ENCODE assay signal across 8 cellular contexts in the genomic region with DNA sequence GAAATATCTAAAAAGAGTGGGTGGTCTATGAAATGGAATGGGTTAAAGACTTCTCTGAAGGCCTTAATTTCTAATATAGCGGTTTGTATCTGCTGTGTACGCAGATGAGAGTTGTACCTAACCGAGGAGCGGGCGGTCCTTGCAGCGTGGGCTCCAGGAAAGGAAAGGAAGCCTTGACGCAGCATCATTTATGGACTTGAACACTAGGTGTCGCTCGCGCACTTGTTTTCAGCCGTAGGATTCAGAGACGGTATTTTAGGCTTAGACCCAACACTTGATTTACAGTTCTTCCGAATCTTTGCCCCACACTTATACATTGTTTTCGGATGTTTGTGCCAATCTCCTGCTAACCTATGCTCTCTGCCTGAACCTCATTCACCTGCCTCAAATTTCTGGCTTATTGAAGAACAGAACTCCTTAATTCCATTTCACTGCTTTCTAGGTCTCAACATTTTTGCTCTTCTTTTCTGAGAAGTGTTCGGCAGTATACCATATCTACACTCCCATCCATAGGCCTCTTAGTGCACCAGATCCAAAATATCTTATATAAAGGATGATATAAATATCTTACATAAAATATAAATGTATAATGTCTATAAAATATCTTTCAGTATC. TPM values are rescaled to one million over a fixed set of nuclear protein-coding genes. Genes with fewer than 3 reads are reported as not detected.
A peak's percentile ranks its signal among the peaks of the same experiment; 100 is the strongest.
DNase-seq lines count a peak whose midpoint lies in the region; ATAC-seq, FAIRE-seq and TF ChIP-seq lines count a peak whose summit lies in the region.

No MANE protein-coding gene starts in this region.

- H3K4me3 ChIP-seq in choroid plexus epithelial cell (ENCODE audit: low read depth, low read length) (no peak overlapping the region), liver (ENCODE audit: low read depth in 1 of 3, low read length in 3 of 3) (no peak overlapping the region)

- no peaks in the 10 kb centered on the region for H3K36me3 ChIP-seq in liver (ENCODE audit: control insufficient read depth in 4 of 4, insufficient read depth in 3 of 4, low read depth in 1 of 4, low read length in 3 of 4)

- H3K27me3 ChIP-seq in liver (ENCODE audit: control insufficient read depth in 4 of 4, insufficient read depth in 4 of 4, low read length in 3 of 4) = no peaks in the 10 kb centered on the region

- H3K27ac ChIP-seq in liver (ENCODE audit: low read depth in 1 of 2, low read length in 2 of 2) = no peak overlapping the region

- TF ChIP-seq CTCF in choroid plexus epithelial cell (conservative IDR thresholded peaks at IDR 0.05; ENCODE audit: low read depth, low read length) (peak; percentile 88), liver (IDR thresholded peaks at IDR 0.05; ENCODE audit: low read depth, low read length, missing input control) (peak; percentile 71)

- no peaks in the 10 kb centered on the region for H3K4me1 ChIP-seq in liver (ENCODE audit: control insufficient read depth in 4 of 4, insufficient read depth in 4 of 4, low read length in 3 of 4)

- FAIRE-seq in GM19239 (lab: Jason Lieb, UNC) = peak; percentile 96

- H3K9ac ChIP-seq in liver (ENCODE audit: low read depth in 1 of 2, low read length in 2 of 2) = no peak overlapping the region

- TF ChIP-seq RAD21 in liver (IDR thresholded peaks at IDR 0.05) = peak; percentile 82 to 91

- peak in 10 of 14 donors; percentile 3 to 45 (median 31) for DNase-seq in C1 segment of cervical spinal cord (lab: John Stamatoyannopoulos, UW)
- DNase-seq in GM19239 (ENCODE audit: insufficient read length, low spot score) = peak; percentile 46
- peak; percentile 66 for DNase-seq in NCI-H460 (ENCODE audit: extremely low read depth, low read depth)
- peak; percentile 52 to 61 for DNase-seq in activated CD4-positive, alpha-beta T cell treated with anti-CD3 and anti-CD28 coated beads for 24 hours (ENCODE audit: low read depth in 2 of 2)
- DNase-seq in choroid plexus epithelial cell (ENCODE audit: low read depth) = peak; percentile 88
- peak; percentile 38 to 66 (median 44) for DNase-seq in stimulated activated CD4-positive, alpha-beta T cell treated with anti-CD3 and anti-CD28 coated beads, TNF-alpha, amount 100 ng/mL, for 24 hours (ENCODE audit: low read depth in 3 of 3)

- WGBS in liver = 7% methylated on average over 15 of the region's 15 CpGs

- H3K9me3 ChIP-seq in liver (ENCODE audit: control insufficient read depth in 4 of 4, low read length in 3 of 4) = peaks cover 0 to 5% (median 0%) of the 10 kb centered on the region in 4 donors

- peak; percentile 98 for ATAC-seq in HG03354 (IDR thresholded peaks at IDR 0.05; ENCODE audit: poor library complexity, severe bottlenecking, unreplicated experiment)

TF ChIP-seq in liver, 16 proteins besides CTCF, POLR2A, EP300 and RAD21:
- no peak for TF ChIP-seq YY1 (IDR thresholded peaks at IDR 0.05)
- TF ChIP-seq GABPA (IDR thresholded peaks at IDR 0.05 in 1 of 2, conservative IDR thresholded peaks at IDR 0.05 in 1 of 2) = no peak
- TF ChIP-seq, protein P1, sequence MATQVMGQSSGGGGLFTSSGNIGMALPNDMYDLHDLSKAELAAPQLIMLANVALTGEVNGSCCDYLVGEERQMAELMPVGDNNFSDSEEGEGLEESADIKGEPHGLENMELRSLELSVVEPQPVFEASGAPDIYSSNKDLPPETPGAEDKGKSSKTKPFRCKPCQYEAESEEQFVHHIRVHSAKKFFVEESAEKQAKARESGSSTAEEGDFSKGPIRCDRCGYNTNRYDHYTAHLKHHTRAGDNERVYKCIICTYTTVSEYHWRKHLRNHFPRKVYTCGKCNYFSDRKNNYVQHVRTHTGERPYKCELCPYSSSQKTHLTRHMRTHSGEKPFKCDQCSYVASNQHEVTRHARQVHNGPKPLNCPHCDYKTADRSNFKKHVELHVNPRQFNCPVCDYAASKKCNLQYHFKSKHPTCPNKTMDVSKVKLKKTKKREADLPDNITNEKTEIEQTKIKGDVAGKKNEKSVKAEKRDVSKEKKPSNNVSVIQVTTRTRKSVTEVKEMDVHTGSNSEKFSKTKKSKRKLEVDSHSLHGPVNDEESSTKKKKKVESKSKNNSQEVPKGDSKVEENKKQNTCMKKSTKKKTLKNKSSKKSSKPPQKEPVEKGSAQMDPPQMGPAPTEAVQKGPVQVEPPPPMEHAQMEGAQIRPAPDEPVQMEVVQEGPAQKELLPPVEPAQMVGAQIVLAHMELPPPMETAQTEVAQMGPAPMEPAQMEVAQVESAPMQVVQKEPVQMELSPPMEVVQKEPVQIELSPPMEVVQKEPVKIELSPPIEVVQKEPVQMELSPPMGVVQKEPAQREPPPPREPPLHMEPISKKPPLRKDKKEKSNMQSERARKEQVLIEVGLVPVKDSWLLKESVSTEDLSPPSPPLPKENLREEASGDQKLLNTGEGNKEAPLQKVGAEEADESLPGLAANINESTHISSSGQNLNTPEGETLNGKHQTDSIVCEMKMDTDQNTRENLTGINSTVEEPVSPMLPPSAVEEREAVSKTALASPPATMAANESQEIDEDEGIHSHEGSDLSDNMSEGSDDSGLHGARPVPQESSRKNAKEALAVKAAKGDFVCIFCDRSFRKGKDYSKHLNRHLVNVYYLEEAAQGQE (IDR thresholded peaks at IDR 0.05) = no peak
- no peak for TF ChIP-seq FOXA2 (IDR thresholded peaks at IDR 0.05)
- no peak for TF ChIP-seq EGR1 (IDR thresholded peaks at IDR 0.05; ENCODE audit: low read depth in 2 of 2)
- no peak for TF ChIP-seq HNF4A (conservative IDR thresholded peaks at IDR 0.05)
- TF ChIP-seq SP1 (IDR thresholded peaks at IDR 0.05) = no peak
- TF ChIP-seq, protein P2, sequence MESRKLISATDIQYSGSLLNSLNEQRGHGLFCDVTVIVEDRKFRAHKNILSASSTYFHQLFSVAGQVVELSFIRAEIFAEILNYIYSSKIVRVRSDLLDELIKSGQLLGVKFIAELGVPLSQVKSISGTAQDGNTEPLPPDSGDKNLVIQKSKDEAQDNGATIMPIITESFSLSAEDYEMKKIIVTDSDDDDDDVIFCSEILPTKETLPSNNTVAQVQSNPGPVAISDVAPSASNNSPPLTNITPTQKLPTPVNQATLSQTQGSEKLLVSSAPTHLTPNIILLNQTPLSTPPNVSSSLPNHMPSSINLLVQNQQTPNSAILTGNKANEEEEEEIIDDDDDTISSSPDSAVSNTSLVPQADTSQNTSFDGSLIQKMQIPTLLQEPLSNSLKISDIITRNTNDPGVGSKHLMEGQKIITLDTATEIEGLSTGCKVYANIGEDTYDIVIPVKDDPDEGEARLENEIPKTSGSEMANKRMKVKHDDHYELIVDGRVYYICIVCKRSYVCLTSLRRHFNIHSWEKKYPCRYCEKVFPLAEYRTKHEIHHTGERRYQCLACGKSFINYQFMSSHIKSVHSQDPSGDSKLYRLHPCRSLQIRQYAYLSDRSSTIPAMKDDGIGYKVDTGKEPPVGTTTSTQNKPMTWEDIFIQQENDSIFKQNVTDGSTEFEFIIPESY (IDR thresholded peaks at IDR 0.05) = no peak

RNA-seq across cellular contexts. Expression of a gene that starts 48.9 kb away (rescaled TPM):
- 10.7 and 14.5 TPM in 2 replicates for total RNA-seq in NCI-H460 (2014; rRNA removed; shearing (Covaris generic))
- polyA plus RNA-seq in NCI-H460 (2014; cell fraction: nucleus; rRNA removed) = 14.5 and 15.9 TPM in 2 replicates
- 10 to 100 TPM in 1 of 2 donors, 1 to 10 TPM in 1; 3.8 to 13.6 TPM for total RNA-seq in liver
- 10 to 100 TPM; 11.1 to 16.1 TPM for polyA plus RNA-seq in liver

Comparison
In these comparisons a context has a peak if more than half of its experiments do, and no peak if none do; other contexts are left out.
1. DNase-seq: peak in every context shown above with its lines; median percentile 88 in choroid plexus epithelial cell; 66 in NCI-H460; 56 in activated CD4-positive, alpha-beta T cell treated with anti-CD3 and anti-CD28 coated beads for 24 hours; 46 in GM19239; 44 in stimulated activated CD4-positive, alpha-beta T cell treated with anti-CD3 and anti-CD28 coated beads, TNF-alpha, amount 100 ng/mL, for 24 hours; 31 in C1 segment of cervical spinal cord.